Comparison of ENCODE assay signal across 24 cellular contexts in genomic region chr15:49495993-49496747, GRCh38.
DNase-seq lines count a peak whose midpoint lies in the region; ATAC-seq and TF ChIP-seq lines count a peak whose summit lies in the region.
"Had no signal": no experiment of that assay in that cellular context is flagged by ENCODE, and none has a peak within 500 bp of the region (broad histone marks: within the 10 kb centered on the region; RNA-seq: fewer than 3 reads in every experiment).

No MANE protein-coding gene starts in this region.

- intact Hi-C loops in left ventricle myocardium superior (cut with micrococcal nuclease), result no loop called here

- H4K20me1 ChIP-seq in smooth muscle cell (ENCODE audit: low read depth) (no peaks in the 10 kb centered on the region), neural progenitor cell (ENCODE audit: low read depth) (no peaks in the 10 kb centered on the region)

- H3K27ac Mint-ChIP-seq in activated T-cell treated with anti-CD3 and anti-CD28 coated beads, Interleukin-2, amount 50 U/mL, for 72 hours, result peak overlapping the region; percentile 56
- H3K27ac Mint-ChIP-seq in neural progenitor cell, result no peak overlapping the region
- H3K27ac Mint-ChIP-seq: activated naive CD8-positive, alpha-beta T cell treated with anti-CD3 and anti-CD28 coated beads, Interleukin-2, amount 50 U/mL, for 24 hours; CD4-positive, alpha-beta T cell; H9 had no signal

- TF ChIP-seq CTCF in astrocyte of the spinal cord (IDR thresholded peaks at IDR 0.05; ENCODE audit: low read depth, low read length) (no peak), fibroblast of villous mesenchyme (IDR thresholded peaks at IDR 0.05; ENCODE audit: insufficient read depth, low read depth, low read length) (no peak), smooth muscle cell (IDR thresholded peaks at IDR 0.05; ENCODE audit: borderline replicate concordance, insufficient read depth, poor library complexity, severe bottlenecking) (no peak), neural progenitor cell (IDR thresholded peaks at IDR 0.05) (no peak)

- no peak for ATAC-seq in activated T-cell treated with anti-CD3 and anti-CD28 coated beads, Interleukin-2, amount 50 U/mL, for 72 hours (replicated peaks in 1 of 2)
- ATAC-seq in left ventricle myocardium superior, result no peak
- ATAC-seq: activated naive CD8-positive, alpha-beta T cell treated with anti-CD3 and anti-CD28 coated beads, Interleukin-2, amount 50 U/mL, for 24 hours; gastrocnemius medialis; left lobe of liver; right cardiac atrium had no signal

- no peaks in the 10 kb centered on the region for H3K4me1 Mint-ChIP-seq in activated T-cell treated with anti-CD3 and anti-CD28 coated beads, Interleukin-2, amount 50 U/mL, for 72 hours (ENCODE audit: low read depth)
- H3K4me1 Mint-ChIP-seq in neural progenitor cell, result no peaks in the 10 kb centered on the region
- H3K4me1 Mint-ChIP-seq: activated naive CD8-positive, alpha-beta T cell treated with anti-CD3 and anti-CD28 coated beads, Interleukin-2, amount 50 U/mL, for 24 hours; H9 had no signal

- H3K9ac ChIP-seq in smooth muscle cell (ENCODE audit: low read depth) (no peak overlapping the region), neural progenitor cell (no peak overlapping the region)

- in situ Hi-C loops in astrocyte of the spinal cord (cut with HindIII; ENCODE audit: low sequenced_read_pairs), result no loop called here

- no peak overlapping the region for H3K4me3 Mint-ChIP-seq in activated T-cell treated with anti-CD3 and anti-CD28 coated beads, Interleukin-2, amount 50 U/mL, for 72 hours
- no peak overlapping the region for H3K4me3 Mint-ChIP-seq in neural progenitor cell
- H3K4me3 Mint-ChIP-seq: activated naive CD8-positive, alpha-beta T cell treated with anti-CD3 and anti-CD28 coated beads, Interleukin-2, amount 50 U/mL, for 24 hours; CD4-positive, alpha-beta T cell; H9 had no signal

- no peak overlapping the region for H2AFZ ChIP-seq in smooth muscle cell (ENCODE audit: low read depth)
- no peak overlapping the region for H2AFZ ChIP-seq in neural progenitor cell (replicated peaks)

- H3K27me3 Mint-ChIP-seq in activated T-cell treated with anti-CD3 and anti-CD28 coated beads, Interleukin-2, amount 50 U/mL, for 72 hours (ENCODE audit: low read depth), result no peaks in the 10 kb centered on the region
- H3K27me3 Mint-ChIP-seq in neural progenitor cell (ENCODE audit: insufficient read depth, low read depth), result peaks cover 2% of the 10 kb centered on the region
- H3K27me3 Mint-ChIP-seq: CD4-positive, alpha-beta T cell had no signal

- WGBS in smooth muscle cell (ENCODE audit: low lambda C conversion rate), result 88% methylated on average over 3 of the region's 3 CpGs

- no peaks in the 10 kb centered on the region for H3K9me3 ChIP-seq in smooth muscle cell (replicated peaks; ENCODE audit: low read depth)
- H3K9me3 ChIP-seq in neural progenitor cell (ENCODE audit: low read depth), result no peaks in the 10 kb centered on the region
- H3K9me3 ChIP-seq: gastrocnemius medialis, neutrophil, tibial artery had no signal

- H3F3A ChIP-seq in smooth muscle cell (ENCODE audit: low read depth), result no peaks in the 10 kb centered on the region
- H3F3A ChIP-seq in neural progenitor cell (ENCODE audit: low read depth), result no peaks in the 10 kb centered on the region

- H3K36me3 Mint-ChIP-seq in activated T-cell treated with anti-CD3 and anti-CD28 coated beads, Interleukin-2, amount 50 U/mL, for 72 hours (ENCODE audit: insufficient read depth in 2 of 2), result no peaks in the 10 kb centered on the region
- H3K36me3 Mint-ChIP-seq in neural progenitor cell, result no peaks in the 10 kb centered on the region

- no peak overlapping the region for H3K4me3 ChIP-seq in astrocyte of the spinal cord (ENCODE audit: low read depth, low read length)
- H3K4me3 ChIP-seq in fibroblast of villous mesenchyme (ENCODE audit: low read depth, low read length), result no peak overlapping the region
- H3K4me3 ChIP-seq in smooth muscle cell, result no peak overlapping the region
- H3K4me3 ChIP-seq in neural progenitor cell, result no peak overlapping the region
- H3K4me3 ChIP-seq: gastrocnemius medialis, tibial artery had no signal

- H3K9me3 Mint-ChIP-seq in activated T-cell treated with anti-CD3 and anti-CD28 coated beads, Interleukin-2, amount 50 U/mL, for 72 hours, result peaks cover 2 to 5% of the 10 kb centered on the region in 2 donors
- H3K9me3 Mint-ChIP-seq in neural progenitor cell, result peaks cover 3% of the 10 kb centered on the region

- no peaks in the 10 kb centered on the region for H3K27me3 ChIP-seq in smooth muscle cell (ENCODE audit: low read depth)
- H3K27me3 ChIP-seq in neural progenitor cell, result no peaks in the 10 kb centered on the region
- H3K27me3 ChIP-seq: gastrocnemius medialis, neutrophil, tibial artery had no signal

- no peaks in the 10 kb centered on the region for H3K4me1 ChIP-seq in smooth muscle cell (ENCODE audit: low read depth)
- no peaks in the 10 kb centered on the region for H3K4me1 ChIP-seq in neural progenitor cell
- H3K4me1 ChIP-seq: gastrocnemius medialis, tibial artery had no signal

- H3K79me2 ChIP-seq in smooth muscle cell (ENCODE audit: low read depth) (no peaks in the 10 kb centered on the region), neural progenitor cell (ENCODE audit: low read depth) (no peaks in the 10 kb centered on the region)

- H3K27ac ChIP-seq in smooth muscle cell (ENCODE audit: low read depth) (peak overlapping the region; percentile 44), neural progenitor cell (no peak overlapping the region)
- H3K27ac ChIP-seq: 22Rv1, gastrocnemius medialis, neutrophil, tibial artery had no signal

- H3K36me3 ChIP-seq in smooth muscle cell (ENCODE audit: low read depth), result no peaks in the 10 kb centered on the region
- no peaks in the 10 kb centered on the region for H3K36me3 ChIP-seq in neural progenitor cell
- H3K36me3 ChIP-seq: gastrocnemius medialis, neutrophil, tibial artery had no signal

- H3K4me2 ChIP-seq in smooth muscle cell (peak overlapping the region; percentile 62), neural progenitor cell (no peak overlapping the region)

- DNase-seq in activated T-cell treated with anti-CD3 and anti-CD28 coated beads, Interleukin-2, amount 50 U/mL, for 72 hours, result no peak
- DNase-seq in activated T-cell treated with anti-CD3 and anti-CD28 coated beads, Interleukin-2, amount 50 U/mL, for 1 hour, result no peak
- peak; percentile 39 for DNase-seq in astrocyte of the spinal cord (ENCODE audit: low read depth, low spot score)
- peak; percentile 75 for DNase-seq in fibroblast of villous mesenchyme (ENCODE audit: low read depth)
- DNase-seq in smooth muscle cell (lab: John Stamatoyannopoulos, UW; ENCODE audit: unreplicated experiment), result no peak
- no peak for DNase-seq in islet precursor cell
- no peak for DNase-seq in left ventricle myocardium superior
- no peak for DNase-seq in neural progenitor cell (ENCODE audit: low spot score)
- DNase-seq: activated CD4-positive, CD25-positive, alpha-beta regulatory T cell; activated naive CD8-positive, alpha-beta T cell treated with anti-CD3 and anti-CD28 coated beads, Interleukin-2, amount 50 U/mL, for 24 hours; CD4-positive, alpha-beta T cell; effector CD8-positive, alpha-beta T cell; gastrocnemius medialis; H9; KBM-7; NCI-H2081; NCI-H526; right cardiac atrium; SIG-M5; stimulated activated naive CD4-positive, alpha-beta T cell treated with Interleukin-2 at 50 U/mL for 16 hours; tibial artery had no signal

Comparison
In these comparisons a context has a peak if more than half of its experiments do, and no peak if none do; other contexts are left out.
1. DNase-seq: peak in astrocyte of the spinal cord (single experiment) and fibroblast of villous mesenchyme (single experiment); none in activated T-cell treated with anti-CD3 and anti-CD28 coated beads, Interleukin-2, amount 50 U/mL, for 72 hours (0 of 2), activated T-cell treated with anti-CD3 and anti-CD28 coated beads, Interleukin-2, amount 50 U/mL, for 1 hour (single experiment), smooth muscle cell (single experiment), islet precursor cell (single experiment), left ventricle myocardium superior (single experiment) and neural progenitor cell (single experiment).